Comparison of ENCODE assay signal across 1 cellular context in the genomic region with DNA sequence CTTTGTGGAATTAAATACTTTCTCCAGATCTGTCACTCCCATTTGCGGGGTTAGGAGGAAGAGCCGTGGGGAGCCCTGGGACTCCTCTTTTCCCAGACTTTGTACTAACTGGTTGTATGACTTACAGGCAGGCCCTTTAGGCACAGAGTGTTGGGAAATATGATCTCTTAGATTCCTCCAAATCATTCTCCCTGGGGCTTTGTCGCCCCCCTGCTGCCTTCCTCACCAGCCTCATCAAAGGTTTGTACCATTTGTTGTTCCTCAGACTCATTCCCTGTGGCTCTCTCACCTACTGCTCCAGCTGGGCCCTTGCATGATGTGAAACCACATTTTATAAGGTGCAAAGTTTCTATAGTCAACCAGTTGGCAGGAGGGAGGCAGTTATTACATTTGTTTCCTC.
TF ChIP-seq lines count a peak whose summit lies in the region.

No MANE protein-coding gene starts in this region.

TF ChIP-seq in HepG2, 621 proteins besides CTCF, POLR2A, EP300 and RAD21 (continued from another document):
- TF ChIP-seq, protein P1, sequence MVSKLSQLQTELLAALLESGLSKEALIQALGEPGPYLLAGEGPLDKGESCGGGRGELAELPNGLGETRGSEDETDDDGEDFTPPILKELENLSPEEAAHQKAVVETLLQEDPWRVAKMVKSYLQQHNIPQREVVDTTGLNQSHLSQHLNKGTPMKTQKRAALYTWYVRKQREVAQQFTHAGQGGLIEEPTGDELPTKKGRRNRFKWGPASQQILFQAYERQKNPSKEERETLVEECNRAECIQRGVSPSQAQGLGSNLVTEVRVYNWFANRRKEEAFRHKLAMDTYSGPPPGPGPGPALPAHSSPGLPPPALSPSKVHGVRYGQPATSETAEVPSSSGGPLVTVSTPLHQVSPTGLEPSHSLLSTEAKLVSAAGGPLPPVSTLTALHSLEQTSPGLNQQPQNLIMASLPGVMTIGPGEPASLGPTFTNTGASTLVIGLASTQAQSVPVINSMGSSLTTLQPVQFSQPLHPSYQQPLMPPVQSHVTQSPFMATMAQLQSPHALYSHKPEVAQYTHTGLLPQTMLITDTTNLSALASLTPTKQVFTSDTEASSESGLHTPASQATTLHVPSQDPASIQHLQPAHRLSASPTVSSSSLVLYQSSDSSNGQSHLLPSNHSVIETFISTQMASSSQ (IDR thresholded peaks at IDR 0.05; ENCODE audit: low read depth): no peak
- TF ChIP-seq, protein P1 (CRISPR knock-in tag; IDR thresholded peaks at IDR 0.05; ENCODE audit: borderline replicate concordance): no peak
